12 cellular contexts compared by ENCODE assay signal in the genomic region with DNA sequence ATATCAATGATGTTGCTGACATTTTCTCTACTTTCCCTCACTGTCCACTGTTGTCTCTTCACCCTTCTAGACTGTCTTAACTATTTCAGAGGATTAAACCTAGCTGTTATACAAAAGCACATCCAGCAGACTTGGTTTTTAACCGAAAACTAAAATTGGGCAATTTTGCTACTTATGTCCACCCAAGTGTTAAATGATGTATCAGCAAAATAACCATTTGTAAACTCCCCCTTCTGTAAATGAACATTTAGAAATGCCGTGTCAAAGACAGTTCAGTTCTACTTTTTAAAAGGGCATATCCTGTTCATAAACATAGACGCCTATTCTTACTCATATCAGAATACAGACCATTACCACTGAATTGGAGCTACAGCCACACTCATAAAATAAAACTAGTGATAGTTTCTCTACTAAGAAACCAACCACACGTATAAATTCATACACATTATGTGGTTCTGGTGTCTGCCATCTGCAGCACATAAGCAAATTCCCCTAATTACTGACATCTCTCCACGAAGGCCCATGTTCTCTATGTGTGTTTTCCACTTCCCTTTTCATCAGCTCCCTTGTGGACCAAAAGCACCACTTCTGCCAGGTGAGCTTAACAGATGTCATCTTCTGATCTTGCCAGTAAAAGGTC.
DNase-seq lines count a peak whose midpoint lies in the region; ATAC-seq and TF ChIP-seq lines count a peak whose summit lies in the region.
"Had no signal": no experiment of that assay in that cellular context is flagged by ENCODE, and none has a peak within 500 bp of the region (broad histone marks: within the 10 kb centered on the region; RNA-seq: fewer than 3 reads in every experiment).

No MANE protein-coding gene starts in this region.

- no peak overlapping the region for H3K4me2 ChIP-seq in MM.1S (ENCODE audit: low read depth, low read length)

- ATAC-seq in GM19372 (IDR thresholded peaks at IDR 0.05; ENCODE audit: low read depth, unreplicated experiment) (peak; percentile 83), HG02885 (IDR thresholded peaks at IDR 0.05; ENCODE audit: poor library complexity, unreplicated experiment) (peak; percentile 85)

- H3K27ac ChIP-seq in MM.1S (ENCODE audit: low read length) (no peak overlapping the region; the same call in 1 of the 2 replicates), testis (no peak overlapping the region)
- H3K27ac ChIP-seq: C4-2B, neutrophil had no signal

- CTCF ChIA-PET in GM10248 (lab: Yijun Ruan, JAX) = interaction anchor here (1.0 kb wide), 1 partner anchor 11 kb away, joined by 3 read pairs; no protein-coding TSS in a partner anchor

- TF ChIP-seq CTCF in GM10248 (IDR thresholded peaks at IDR 0.05; ENCODE audit: control extremely low read depth, extremely low read depth, low read depth, missing control alignments) (no peak), MM.1S (IDR thresholded peaks at IDR 0.05; ENCODE audit: low read length) (no peak), testis (IDR thresholded peaks at IDR 0.05) (no peak)

- in situ Hi-C loops in G401 (cut with HindIII; ENCODE audit: low sequenced_read_pairs) = no loop called here

- peak; percentile 34 for DNase-seq in GM10248 (ENCODE audit: extremely low spot score)
- DNase-seq in MM.1S = peak; percentile 22
- no peak for DNase-seq in mucosa of gallbladder (ENCODE audit: low spot score)
- DNase-seq in HUDEP-2 (lab: John Stamatoyannopoulos, UW; ENCODE audit: unreplicated experiment in 76 of 76) = no peak
- no peak for DNase-seq in G401 (ENCODE audit: low spot score)
- DNase-seq in testis = no peak
- DNase-seq: activated naive CD4-positive, alpha-beta T cell treated with anti-CD3 and anti-CD28 coated beads, Interleukin-2, amount 10 ng/mL, durations not matched to agents 7 days and 5 days; NCI-H1417 treated with DMSO at 0.1 percent for 48 hours had no signal

- no peaks in the 10 kb centered on the region for H3K79me2 ChIP-seq in MM.1S (ENCODE audit: low read length)

- H3K27me3 ChIP-seq in MM.1S (replicated peaks; ENCODE audit: insufficient read depth, low read length) (no peaks in the 10 kb centered on the region), testis (no peaks in the 10 kb centered on the region)
- H3K27me3 ChIP-seq: neutrophil had no signal

- no peaks in the 10 kb centered on the region for H3F3A ChIP-seq in MM.1S (ENCODE audit: insufficient read depth, low read length)

- H4K20me1 ChIP-seq in MM.1S (ENCODE audit: insufficient read depth, low read length) = no peaks in the 10 kb centered on the region

- H3K4me3 ChIP-seq in MM.1S (ENCODE audit: low read length) (no peak overlapping the region), testis (no peak overlapping the region)

- no peaks in the 10 kb centered on the region for H3K9me3 ChIP-seq in MM.1S (replicated peaks; ENCODE audit: insufficient read depth, low read length)
- no peaks in the 10 kb centered on the region for H3K9me3 ChIP-seq in testis
- H3K9me3 ChIP-seq: neutrophil had no signal

- intact Hi-C loops in testis (cut with DNase I; ENCODE audit: low total_unique reads) = no loop called here

- WGBS in testis, 2 donors = 76 to 86% methylated on average over 5 of the region's 5 CpGs

- H3K9ac ChIP-seq in MM.1S (ENCODE audit: low read length) = no peak overlapping the region

- TF ChIP-seq POLR2A in testis (IDR thresholded peaks at IDR 0.05) = no peak

- POLR2A ChIA-PET in GM10248 (lab: Yijun Ruan, JAX) = no interaction called here

- no peak overlapping the region for H2AFZ ChIP-seq in MM.1S (ENCODE audit: low read length)

- no peaks in the 10 kb centered on the region for H3K9me2 ChIP-seq in MM.1S (replicated peaks; ENCODE audit: insufficient read depth, low read length)

- no peaks in the 10 kb centered on the region for H3K36me3 ChIP-seq in MM.1S (replicated peaks; ENCODE audit: insufficient read depth, low read length)
- H3K36me3 ChIP-seq in testis (ENCODE audit: low read depth, missing control alignments) = no peaks in the 10 kb centered on the region
- H3K36me3 ChIP-seq: neutrophil had no signal

- H3K4me1 ChIP-seq in MM.1S (ENCODE audit: low read length) (no peaks in the 10 kb centered on the region), testis (no peaks in the 10 kb centered on the region)

Comparison
In these comparisons a context has a peak if more than half of its experiments do, and no peak if none do; other contexts are left out.
1. DNase-seq: peak in GM10248 (single experiment) and MM.1S (single experiment); none in mucosa of gallbladder (single experiment), HUDEP-2 (0 of 76), G401 (single experiment) and testis (single experiment).